In the genomic region with DNA sequence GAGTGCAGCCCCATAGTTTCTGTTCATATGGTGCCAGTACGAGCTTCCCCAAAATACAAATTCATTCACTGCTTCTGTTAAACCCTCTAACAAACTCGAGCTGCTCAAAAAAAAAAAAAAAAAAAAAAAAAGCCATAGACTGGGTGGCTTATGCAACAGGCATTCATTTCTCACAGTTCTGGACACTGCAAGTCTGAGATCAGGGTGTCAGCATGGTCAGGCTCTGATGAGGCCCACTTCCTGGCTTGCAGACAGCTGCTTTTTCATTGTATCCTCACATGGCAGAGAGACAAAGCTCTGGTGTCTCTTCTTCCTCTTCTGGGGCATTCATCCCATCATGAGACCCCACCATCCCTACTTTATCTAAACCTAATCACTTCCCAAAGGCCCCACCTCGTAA, we compare ENCODE assay signal across 18 cellular contexts.
A peak's percentile ranks its signal among the peaks of the same experiment; 100 is the strongest.
DNase-seq lines count a peak whose midpoint lies in the region; ATAC-seq and TF ChIP-seq lines count a peak whose summit lies in the region.
"Had no signal": no experiment of that assay in that cellular context is flagged by ENCODE, and none has a peak within 500 bp of the region (broad histone marks: within the 10 kb centered on the region; RNA-seq: fewer than 3 reads in every experiment).

No MANE protein-coding gene starts in this region.

- DNase-seq in AG04449 (ENCODE audit: low read depth, low spot score), result peak; percentile 10
- peak; percentile 65 for DNase-seq in HCEC 1CT
- DNase-seq in adipocyte (ENCODE audit: low read depth), result peak; percentile 29
- peak; percentile 50 for DNase-seq in foreskin melanocyte
- no peak for DNase-seq in kidney glomerular epithelial cell (lab: John Stamatoyannopoulos, UW)
- no peak for DNase-seq in endodermal cell
- DNase-seq: amniotic stem cell; Calu3; erythroblast; GOT3; OCI-M1; right cardiac atrium; stimulated activated CD4-positive, alpha-beta T cell treated with anti-CD3 and anti-CD28 coated beads, Interleukin-4, amount 100 ng/mL, for 24 hours; thyroid gland had no signal

- TF ChIP-seq CTCF in AG04449 (IDR thresholded peaks at IDR 0.05; ENCODE audit: insufficient read depth, low read length, missing control alignments), result no peak
- TF ChIP-seq CTCF in endodermal cell (conservative IDR thresholded peaks at IDR 0.05), result no peak

- H3K4me3 ChIP-seq in AG04449 (ENCODE audit: low read depth, low read length) (no peak overlapping the region), adipocyte (ENCODE audit: low read length) (no peak overlapping the region), endodermal cell (ENCODE audit: low read length) (no peak overlapping the region)
- H3K4me3 ChIP-seq: A549, thyroid gland had no signal

- peaks cover 19% of the 10 kb centered on the region for H3K4me1 Mint-ChIP-seq in endodermal cell
- H3K4me1 Mint-ChIP-seq: activated T-helper 17 cell treated with anti-CD3 and anti-CD28 coated beads, Interleukin-2, amount 50 U/mL, for 72 hours had no signal

- CTCF ChIA-PET in AG04449 (lab: Yijun Ruan, JAX), result interaction anchor here (1.0 kb wide), 1 partner anchor 607 kb away, joined by 3 read pairs; no protein-coding TSS in a partner anchor

- H3K9me3 Mint-ChIP-seq in endodermal cell, result no peaks in the 10 kb centered on the region
- H3K9me3 Mint-ChIP-seq: activated T-helper 17 cell treated with anti-CD3 and anti-CD28 coated beads, Interleukin-2, amount 50 U/mL, for 72 hours had no signal

- no peaks in the 10 kb centered on the region for H3K27me3 ChIP-seq in adipocyte (replicated peaks; ENCODE audit: control insufficient read depth, insufficient read depth, low read length)
- H3K27me3 ChIP-seq in endodermal cell (ENCODE audit: control insufficient read depth, insufficient read depth, low read length, poor library complexity, severe bottlenecking), result no peaks in the 10 kb centered on the region
- H3K27me3 ChIP-seq: thyroid gland had no signal

- H3K4me3 Mint-ChIP-seq in endodermal cell, result no peak overlapping the region
- H3K4me3 Mint-ChIP-seq: activated T-helper 17 cell treated with anti-CD3 and anti-CD28 coated beads, Interleukin-2, amount 50 U/mL, for 72 hours had no signal

- POLR2A ChIA-PET in AG04449 (lab: Yijun Ruan, JAX), result no interaction called here

- H3K27ac Mint-ChIP-seq in endodermal cell, result no peak overlapping the region
- H3K27ac Mint-ChIP-seq: activated T-helper 17 cell treated with anti-CD3 and anti-CD28 coated beads, Interleukin-2, amount 50 U/mL, for 72 hours had no signal

- H3K4me1 ChIP-seq in adipocyte (ENCODE audit: control insufficient read depth, insufficient read depth, low read length) (peaks cover 15% of the 10 kb centered on the region), endodermal cell (ENCODE audit: control insufficient read depth, insufficient read depth, low read length) (peaks cover 9% of the 10 kb centered on the region)
- H3K4me1 ChIP-seq: A549, thyroid gland had no signal

- no peak for ATAC-seq in HG03196 (IDR thresholded peaks at IDR 0.05; ENCODE audit: unreplicated experiment)
- no peak for ATAC-seq in HG03521 (IDR thresholded peaks at IDR 0.05; ENCODE audit: unreplicated experiment)
- ATAC-seq: A549; activated T-helper 17 cell treated with anti-CD3 and anti-CD28 coated beads, Interleukin-2, amount 50 U/mL, for 72 hours; right cardiac atrium had no signal

- H3K36me3 ChIP-seq in adipocyte (ENCODE audit: control insufficient read depth, insufficient read depth, low read length, severe bottlenecking), result no peaks in the 10 kb centered on the region
- no peaks in the 10 kb centered on the region for H3K36me3 ChIP-seq in endodermal cell (ENCODE audit: control insufficient read depth, insufficient read depth, low read length)
- H3K36me3 ChIP-seq: thyroid gland had no signal

- no peaks in the 10 kb centered on the region for H3K27me3 Mint-ChIP-seq in endodermal cell (ENCODE audit: insufficient read depth)
- H3K27me3 Mint-ChIP-seq: activated T-helper 17 cell treated with anti-CD3 and anti-CD28 coated beads, Interleukin-2, amount 50 U/mL, for 72 hours had no signal

- H3K9ac ChIP-seq in adipocyte (ENCODE audit: low read length) (peak overlapping the region; percentile 20), endodermal cell (ENCODE audit: extremely low read depth, low read length, poor library complexity, severe bottlenecking) (no peak overlapping the region)

- H3K36me3 Mint-ChIP-seq in endodermal cell (ENCODE audit: low read depth), result no peaks in the 10 kb centered on the region

- 60 to 84% methylated on average over 1 to 3 of the region's 3 CpGs for WGBS in endodermal cell (ENCODE audit: insufficient coverage in 1 of 2, insufficient read length in 1 of 2), 2 experiments

- H3K27ac ChIP-seq in endodermal cell (ENCODE audit: low read depth, low read length), result no peak overlapping the region
- H3K27ac ChIP-seq: A549, thyroid gland had no signal

- H3K9me3 ChIP-seq in adipocyte (ENCODE audit: control insufficient read depth, low read length), result no peaks in the 10 kb centered on the region
- H3K9me3 ChIP-seq in endodermal cell (ENCODE audit: control insufficient read depth, low read length), result no peaks in the 10 kb centered on the region
- H3K9me3 ChIP-seq: A549, thyroid gland had no signal

Comparison
In these comparisons a context has a peak if more than half of its experiments do, and no peak if none do; other contexts are left out.
1. DNase-seq: peak in AG04449 (single experiment), HCEC 1CT (single experiment), adipocyte (single experiment) and foreskin melanocyte (single experiment); none in kidney glomerular epithelial cell (single experiment) and endodermal cell (single experiment).